In genomic region chr9:129197978-129198736, GRCh38 we compare ENCODE assay signal across 11 cellular contexts. TPM values are rescaled to one million over a fixed set of nuclear protein-coding genes. Genes with fewer than 3 reads are reported as not detected.
A peak's percentile ranks its signal among the peaks of the same experiment; 100 is the strongest.
DNase-seq lines count a peak whose midpoint lies in the region; ATAC-seq and TF ChIP-seq lines count a peak whose summit lies in the region.
"Had no signal": no experiment of that assay in that cellular context is flagged by ENCODE, and none has a peak within 500 bp of the region (broad histone marks: within the 10 kb centered on the region; RNA-seq: fewer than 3 reads in every experiment).

No MANE protein-coding gene starts in this region.

- no peak for TF ChIP-seq POLR2A in sigmoid colon (IDR thresholded peaks at IDR 0.05)

- H3K4me2 ChIP-seq in hepatocyte: peak overlapping the region; percentile 23

- DNase-seq in GM03348 (ENCODE audit: low spot score): peak; percentile 74
- DNase-seq in astrocyte of the cerebellum (ENCODE audit: low read depth): peak; percentile 91
- DNase-seq in hepatocyte (ENCODE audit: low spot score): peak; percentile 48
- DNase-seq in sigmoid colon: peak; percentile 89
- DNase-seq in NCI-H526 treated with DMSO at 0.1 percent for 48 hours (lab: John Stamatoyannopoulos, UW): no peak
- DNase-seq: DMS79, midbrain, SHP77 had no signal

- ATAC-seq in activated CD4-positive, CD25-positive, alpha-beta regulatory T cell treated with anti-CD3 and anti-CD28 coated beads, Interleukin-2, amount 50 U/mL, for 24 hours: no peak
- ATAC-seq in GM21576 (IDR thresholded peaks at IDR 0.05; ENCODE audit: unreplicated experiment): no peak
- no peak for ATAC-seq in HG02678 (IDR thresholded peaks at IDR 0.05; ENCODE audit: unreplicated experiment)

- H2AFZ ChIP-seq in hepatocyte: peak overlapping the region; percentile 42

- intact Hi-C loops in sigmoid colon (cut with DNase I): no loop called here

- no peaks in the 10 kb centered on the region for H3K36me3 ChIP-seq in hepatocyte (replicated peaks; ENCODE audit: insufficient read depth, low read depth)
- no peaks in the 10 kb centered on the region for H3K36me3 ChIP-seq in sigmoid colon

- no peaks in the 10 kb centered on the region for H3K9me3 ChIP-seq in hepatocyte (ENCODE audit: low read depth)
- no peaks in the 10 kb centered on the region for H3K9me3 ChIP-seq in sigmoid colon

- H3K4me1 ChIP-seq in hepatocyte (ENCODE audit: insufficient read depth) (no peaks in the 10 kb centered on the region), sigmoid colon (peaks cover 0 to 15% (median 8%) of the 10 kb centered on the region in 4 donors)

- H3K27ac ChIP-seq in hepatocyte (no peak overlapping the region), sigmoid colon (peak overlapping the region; percentile 57 to 77 (median 62))

- no peaks in the 10 kb centered on the region for H3K79me2 ChIP-seq in hepatocyte

- peak; percentile 6 for TF ChIP-seq CTCF in astrocyte of the cerebellum (IDR thresholded peaks at IDR 0.05; ENCODE audit: low read depth, low read length, missing control alignments)
- TF ChIP-seq CTCF in hepatocyte (IDR thresholded peaks at IDR 0.05; ENCODE audit: poor library complexity): no peak
- no peak for TF ChIP-seq CTCF in sigmoid colon (IDR thresholded peaks at IDR 0.05)

- in situ Hi-C loops in astrocyte of the cerebellum (cut with HindIII; ENCODE audit: low sequenced_read_pairs): no loop called here

- H3K4me3 ChIP-seq in astrocyte of the cerebellum (ENCODE audit: low read depth, low read length) (no peak overlapping the region), hepatocyte (no peak overlapping the region), sigmoid colon (peak overlapping the region in 1 of 4 donors; percentile 3)

- H4K20me1 ChIP-seq in hepatocyte (ENCODE audit: insufficient read depth, poor library complexity, severe bottlenecking): no peaks in the 10 kb centered on the region

- no peak for TF ChIP-seq EP300 in sigmoid colon (IDR thresholded peaks at IDR 0.05)

- WGBS in hepatocyte (ENCODE audit: low lambda C conversion rate, missing lambda C conversion rate): 49% methylated on average over 20 of the region's 26 CpGs
- 45 to 51% methylated on average over 26 of the region's 26 CpGs for WGBS in sigmoid colon, 2 donors

- H3K9me2 ChIP-seq in hepatocyte (replicated peaks; ENCODE audit: insufficient read depth): no peaks in the 10 kb centered on the region

- H3K27me3 ChIP-seq in hepatocyte (no peaks in the 10 kb centered on the region), sigmoid colon (no peaks in the 10 kb centered on the region)

RNA-seq across cellular contexts. Expression of gene IER5L, which starts 20.1 kb away (rescaled TPM):
- total RNA-seq in hepatocyte (34.5 and 38.0 TPM in 2 replicates), sigmoid colon (10 to 100 TPM in 2 of 4 donors, 1 to 10 TPM in 2; 4.4 to 17.4 (median 10.2) TPM)
- polyA plus RNA-seq in hepatocyte (39.7 and 46.5 TPM in 2 replicates), sigmoid colon (1 to 10 TPM; 2.3 to 6.7 (median 6.0) TPM)
